16 cellular contexts compared by ENCODE assay signal in genomic region chrX:71954458-71954857, GRCh38. TPM values are rescaled to one million over a fixed set of nuclear protein-coding genes. Genes with fewer than 3 reads are reported as not detected.
DNase-seq lines count a peak whose midpoint lies in the region; ATAC-seq and TF ChIP-seq lines count a peak whose summit lies in the region.
"Had no signal": no experiment of that assay in that cellular context is flagged by ENCODE, and none has a peak within 500 bp of the region (broad histone marks: within the 10 kb centered on the region; RNA-seq: fewer than 3 reads in every experiment).

No MANE protein-coding gene starts in this region.

- no peak for TF ChIP-seq POLR2A in ovary (IDR thresholded peaks at IDR 0.05)

- no peak overlapping the region for H3K14ac ChIP-seq in neuronal stem cell (ENCODE audit: low read length)

- H4K20me1 ChIP-seq in GM23338 (replicated peaks; ENCODE audit: insufficient read depth) = no peaks in the 10 kb centered on the region

- H3K9me2 ChIP-seq in GM23338 (ENCODE audit: insufficient read depth) = no peaks in the 10 kb centered on the region

- no peak overlapping the region for H3K4me3 Mint-ChIP-seq in GM23338
- H3K4me3 Mint-ChIP-seq in central memory CD8-positive, alpha-beta T cell = no peak overlapping the region
- H3K4me3 Mint-ChIP-seq: CD4-positive, CD25-positive, alpha-beta regulatory T cell; IgD-negative memory B cell had no signal

- peaks cover 2% of the 10 kb centered on the region for H3K79me1 ChIP-seq in neuronal stem cell (ENCODE audit: low read depth, low read length)

- peak overlapping the region; percentile 24 for H3K18ac ChIP-seq in neuronal stem cell (ENCODE audit: low read length)

- H2AFZ ChIP-seq in GM23338 = no peak overlapping the region
- H2AFZ ChIP-seq in neuronal stem cell (ENCODE audit: low read length) = no peak overlapping the region
- H2AFZ ChIP-seq: PC-9 had no signal

- no peak overlapping the region for H4K91ac ChIP-seq in neuronal stem cell (ENCODE audit: low read depth, low read length, poor library complexity)

- H3K4me3 ChIP-seq in GM23338 (no peak overlapping the region), neuronal stem cell (ENCODE audit: low read length in 2 of 2) (no peak overlapping the region), ovary (no peak overlapping the region)
- H3K4me3 ChIP-seq: GM12878, HAP-1, PC-9 had no signal

- H2BK15ac ChIP-seq in neuronal stem cell (ENCODE audit: low read length) = no peak overlapping the region

- no peak overlapping the region for H3K23ac ChIP-seq in neuronal stem cell (ENCODE audit: low read depth, low read length, poor library complexity)

- no peak overlapping the region for H3K9ac ChIP-seq in neuronal stem cell (ENCODE audit: low read depth, low read length, poor library complexity)

- H4K8ac ChIP-seq in neuronal stem cell (ENCODE audit: low read depth, low read length) = no peak overlapping the region

- WGBS in neuronal stem cell (ENCODE audit: extremely low coverage in 2 of 2, insufficient read length in 2 of 2, insufficient replicate concordance in 1 of 2), 2 donors = no CpG with 5 or more reads among the region's 2 CpGs
- 49 to 69% (median 63%) methylated on average over 2 of the region's 2 CpGs for WGBS in ovary, 3 donors

- H3K9me3 ChIP-seq in neuronal stem cell (replicated peaks in 1 of 2; ENCODE audit: control insufficient read depth in 2 of 2, insufficient read depth in 1 of 2, low read depth in 1 of 2, low read length in 2 of 2) (no peaks in the 10 kb centered on the region), ovary (no peaks in the 10 kb centered on the region)
- H3K9me3 ChIP-seq: HAP-1 had no signal

- H2BK5ac ChIP-seq in neuronal stem cell (ENCODE audit: low read length) = no peak overlapping the region

- no peak overlapping the region for H2BK12ac ChIP-seq in neuronal stem cell (ENCODE audit: low read length)

- no peaks in the 10 kb centered on the region; the same call in 2 of the 3 replicates for H3K9me3 Mint-ChIP-seq in GM23338
- H3K9me3 Mint-ChIP-seq in central memory CD8-positive, alpha-beta T cell = no peaks in the 10 kb centered on the region
- H3K9me3 Mint-ChIP-seq: IgD-negative memory B cell had no signal

- peaks cover 46% of the 10 kb centered on the region for H3K4me1 ChIP-seq in GM23338 (ENCODE audit: insufficient read depth)
- H3K4me1 ChIP-seq in neuronal stem cell (ENCODE audit: control insufficient read depth in 2 of 2, insufficient read depth in 1 of 2, low read depth in 1 of 2, low read length in 2 of 2) = peaks cover 34 to 56% of the 10 kb centered on the region in 2 donors
- no peaks in the 10 kb centered on the region for H3K4me1 ChIP-seq in ovary (ENCODE audit: insufficient read depth)

- no peak overlapping the region for H2BK120ac ChIP-seq in neuronal stem cell (ENCODE audit: low read depth, low read length)

- peaks cover 12% of the 10 kb centered on the region; the same call in 1 of the 2 replicates for H3K79me2 ChIP-seq in GM23338 (replicated peaks; ENCODE audit: insufficient read depth)

- H3K4me2 ChIP-seq in GM23338 (0 out of 2 replicates have a peak overlapping the region, but pooled peaks have one; percentile 14), neuronal stem cell (ENCODE audit: insufficient read depth, low read length, poor library complexity, severe bottlenecking) (no peak overlapping the region)
- H3K4me2 ChIP-seq: PC-9 had no signal

- DNase-seq in GM23338 (ENCODE audit: low spot score) (no peak), left lobe of liver (ENCODE audit: low spot score) (no peak), neuronal stem cell (ENCODE audit: low spot score) (no peak), ovary (no peak), AG08395 (ENCODE audit: low spot score) (no peak), NCI-H1417 (lab: John Stamatoyannopoulos, UW) (no peak)
- no peak for DNase-seq in central memory CD8-positive, alpha-beta T cell (ENCODE audit: low spot score in 2 of 2)
- DNase-seq: Calu3; CD4-positive, CD25-positive, alpha-beta regulatory T cell; NCI-H1417 treated with DMSO at 0.1 percent for 48 hours; NCI-H2029; NCI-H774; PC-9 had no signal

- H2AK5ac ChIP-seq in neuronal stem cell (ENCODE audit: low read depth, low read length) = no peak overlapping the region

- H3K36me3 ChIP-seq in GM23338 (ENCODE audit: insufficient read depth) = no peaks in the 10 kb centered on the region
- peaks cover 0 to 20% of the 10 kb centered on the region in 2 donors for H3K36me3 ChIP-seq in neuronal stem cell (replicated peaks in 1 of 2; ENCODE audit: control insufficient read depth in 2 of 2, insufficient read depth in 2 of 2, low read length in 2 of 2)
- H3K36me3 ChIP-seq in ovary = no peaks in the 10 kb centered on the region
- H3K36me3 ChIP-seq: HAP-1 had no signal

- no peaks in the 10 kb centered on the region; the same call in 1 of the 2 replicates for H3F3A ChIP-seq in GM23338 (replicated peaks; ENCODE audit: low read depth)

- intact Hi-C loops in ovary (cut with DNase I) = no loop called here

- peak overlapping the region; percentile 56; the same call in 1 of the 2 replicates for H3K27ac Mint-ChIP-seq in GM23338
- H3K27ac Mint-ChIP-seq in central memory CD8-positive, alpha-beta T cell (ENCODE audit: low read depth) = peak overlapping the region; percentile 12
- H3K27ac Mint-ChIP-seq: CD4-positive, CD25-positive, alpha-beta regulatory T cell had no signal

- H3K27me3 Mint-ChIP-seq in GM23338 (ENCODE audit: insufficient read depth, low read depth, poor library complexity) = peaks cover 3% of the 10 kb centered on the region
- no peaks in the 10 kb centered on the region for H3K27me3 Mint-ChIP-seq in central memory CD8-positive, alpha-beta T cell
- H3K27me3 Mint-ChIP-seq: CD4-positive, CD25-positive, alpha-beta regulatory T cell had no signal

- TF ChIP-seq CTCF in GM23338 (conservative IDR thresholded peaks at IDR 0.05; ENCODE audit: low read depth in 2 of 2) (no peak), ovary (IDR thresholded peaks at IDR 0.05) (no peak)

- no peak for TF ChIP-seq EP300 in ovary (IDR thresholded peaks at IDR 0.05)

- peaks cover 3% of the 10 kb centered on the region; the same call in 2 of the 3 replicates for H3K36me3 Mint-ChIP-seq in GM23338 (ENCODE audit: low read depth)
- H3K36me3 Mint-ChIP-seq in central memory CD8-positive, alpha-beta T cell (ENCODE audit: insufficient read depth) = no peaks in the 10 kb centered on the region
- H3K36me3 Mint-ChIP-seq: CD4-positive, CD25-positive, alpha-beta regulatory T cell; IgD-negative memory B cell had no signal

- H3K27ac ChIP-seq in GM23338 (ENCODE audit: low read depth) = peak overlapping the region; percentile 39; the same call in 1 of the 2 replicates
- peak overlapping the region; percentile 83 for H3K27ac ChIP-seq in neuronal stem cell (replicated peaks; ENCODE audit: low read length)
- H3K27ac ChIP-seq in ovary = no peak overlapping the region
- H3K27ac ChIP-seq: PC-9 had no signal

- no peak overlapping the region for H3K4ac ChIP-seq in neuronal stem cell (ENCODE audit: low read length)

- H3K27me3 ChIP-seq in GM23338 (ENCODE audit: insufficient read depth) (no peaks in the 10 kb centered on the region), neuronal stem cell (ENCODE audit: control insufficient read depth in 3 of 3, insufficient read depth in 3 of 3, low read depth in 1 of 3, low read length in 3 of 3) (no peaks in the 10 kb centered on the region), ovary (no peaks in the 10 kb centered on the region)

- ATAC-seq in GM23338 (no peak), left lobe of liver (peak; percentile 47)
- ATAC-seq in central memory CD8-positive, alpha-beta T cell (replicated peaks; ENCODE audit: extremely low read depth, poor library complexity, severe bottlenecking) = no peak
- ATAC-seq: GM12878 had no signal

- H3K4me1 Mint-ChIP-seq in GM23338 = peaks cover 67% of the 10 kb centered on the region
- no peaks in the 10 kb centered on the region for H3K4me1 Mint-ChIP-seq in central memory CD8-positive, alpha-beta T cell
- H3K4me1 Mint-ChIP-seq: CD4-positive, CD25-positive, alpha-beta regulatory T cell; IgD-negative memory B cell had no signal

TF ChIP-seq in GM23338, 12 proteins besides CTCF, POLR2A, EP300 and RAD21 (continues in another document):
- TF ChIP-seq CREB1 (CRISPR knock-in tag; IDR thresholded peaks at IDR 0.05; ENCODE audit: low read depth) (no peak), ETS1 (IDR thresholded peaks at IDR 0.05) (no peak), ZNF114 (CRISPR knock-in tag; IDR thresholded peaks at IDR 0.05) (no peak), NANOG (IDR thresholded peaks at IDR 0.05; ENCODE audit: borderline replicate concordance) (no peak), STAT1 (IDR thresholded peaks at IDR 0.05; ENCODE audit: unreplicated experiment) (no peak), EZH2 (IDR thresholded peaks at IDR 0.05; ENCODE audit: low read depth, unreplicated experiment) (no peak), JUNB (IDR thresholded peaks at IDR 0.05; ENCODE audit: unreplicated experiment) (no peak)

RNA-seq across cellular contexts. Expression of gene NHSL2, which starts 43.8 kb away (rescaled TPM):
- total RNA-seq in GM23338 (2014; rRNA removed; shearing (Covaris generic)) = 7.0 and 9.5 TPM in 2 replicates
- polyA plus RNA-seq in GM23338 (2016; fragmentation: Nextera tagmentation; extraction: Ambion mirVana) (3.7 and 4.7 TPM in 2 replicates), ovary (1 to 10 TPM; 1.4 to 6.9 TPM)
- total RNA-seq in left lobe of liver (1.3 TPM), ovary (1 to 10 TPM; 1.2 to 9.2 (median 4.4) TPM)
- polyA plus RNA-seq in neuronal stem cell (2013, experiment 1 of 2) = 4.1 TPM
- polyA plus RNA-seq in neuronal stem cell (2013, experiment 2 of 2) = 4.4 TPM
- total RNA-seq: PC-9 had no signal

Comparison
In these comparisons a context has a peak if more than half of its experiments do, and no peak if none do; other contexts are left out.
1. H3K27ac ChIP-seq: peak in GM23338 (single experiment) and neuronal stem cell (single experiment); none in ovary (0 of 2).